Comparison of ENCODE assay signal across 8 cellular contexts in the genomic region with DNA sequence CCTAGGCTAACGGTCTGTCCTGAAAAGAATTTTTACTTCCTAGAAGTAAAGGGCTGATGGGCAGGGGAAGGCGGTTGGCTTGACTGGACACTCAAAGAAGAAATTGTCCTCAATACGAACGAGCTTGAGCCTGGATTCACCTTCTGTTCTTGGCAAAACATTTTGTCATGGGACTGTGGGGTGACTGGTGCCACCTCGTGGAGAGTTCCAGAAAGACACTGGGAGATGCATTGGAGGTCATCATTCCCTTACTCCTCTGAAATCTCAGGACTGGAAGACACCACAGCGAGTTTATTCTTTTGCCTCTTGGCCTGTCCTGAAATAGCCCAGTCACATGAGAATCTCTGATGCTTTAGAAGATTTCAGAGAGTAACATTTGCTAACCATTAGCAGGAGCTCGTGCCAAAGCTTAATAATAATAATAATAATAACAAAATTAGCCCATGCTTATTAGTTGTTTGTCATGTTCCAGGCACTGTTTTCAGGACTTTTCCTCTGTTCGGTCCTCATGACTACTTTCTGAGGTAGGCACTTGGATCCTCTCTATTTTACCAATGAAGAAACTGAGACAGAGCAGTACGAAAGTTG.
DNase-seq lines count a peak whose midpoint lies in the region; ATAC-seq and TF ChIP-seq lines count a peak whose summit lies in the region.

No MANE protein-coding gene starts in this region.

- POLR2A ChIA-PET in HEK293 (lab: Yijun Ruan, JAX) = no interaction called here

- no peak for ATAC-seq in activated CD4-positive, CD25-positive, alpha-beta regulatory T cell treated with anti-CD3 and anti-CD28 coated beads, Interleukin-2, amount 50 U/mL, for 24 hours

- H3K9me3 ChIP-seq in HEK293 (ENCODE audit: control insufficient read depth, insufficient read depth, low read depth, low read length) = no peaks in the 10 kb centered on the region

- H3K36me3 ChIP-seq in HEK293 (ENCODE audit: control insufficient read depth in 2 of 2, insufficient read depth in 1 of 2, low read length in 2 of 2) = peaks cover 0 to 3% of the 10 kb centered on the region in 2 experiments; a peak in 1 of 3 replicates

- no peak overlapping the region for H3K27ac ChIP-seq in HEK293 (ENCODE audit: extremely low read depth, low read depth, low read length)
- H3K27ac ChIP-seq in caudate nucleus (ENCODE audit: low read depth, low read length) = no peak overlapping the region

- CTCF ChIA-PET in HEK293 (lab: Yijun Ruan, JAX) = interaction anchor here (0.6 to 4.4 kb wide), 28 partner anchors 8 to 1791 kb away, joined by 3 to 49 read pairs (median 4); a partner anchor contains a TSS

- peak; percentile 40 for DNase-seq in activated CD4-positive, CD25-positive, alpha-beta regulatory T cell treated with anti-CD3 and anti-CD28 coated beads, Interleukin-2, amount 50 U/mL, for 72 hours
- DNase-seq in MV-4-11 (lab: John Stamatoyannopoulos, UW) (peak; percentile 36), SW480 (ENCODE audit: low spot score) (peak; percentile 67), caudate nucleus (lab: John Stamatoyannopoulos, UW) (peak in 39 of 61 donors; percentile 2 to 81 (median 17)), kidney tubule cell (ENCODE audit: low spot score) (peak; percentile 70)
- DNase-seq in stimulated activated CD4-positive, alpha-beta T cell treated with anti-CD3 and anti-CD28 coated beads, Interleukin-4, amount 100 ng/mL, for 24 hours = peak; percentile 37

- TF ChIP-seq CTCF in HEK293 (tag by site-specific recombination; IDR thresholded peaks at IDR 0.05) = peak; percentile 61; the same call in 1 of the 2 replicates

- no peak overlapping the region for H3K4me3 ChIP-seq in HEK293 (ENCODE audit: low read depth, low read length)

- H3K4me1 ChIP-seq in HEK293 (ENCODE audit: control insufficient read depth, insufficient read depth, low read length) = no peaks in the 10 kb centered on the region

TF ChIP-seq in HEK293, 187 proteins besides CTCF, POLR2A, EP300 and RAD21:
- TF ChIP-seq, protein P1, sequence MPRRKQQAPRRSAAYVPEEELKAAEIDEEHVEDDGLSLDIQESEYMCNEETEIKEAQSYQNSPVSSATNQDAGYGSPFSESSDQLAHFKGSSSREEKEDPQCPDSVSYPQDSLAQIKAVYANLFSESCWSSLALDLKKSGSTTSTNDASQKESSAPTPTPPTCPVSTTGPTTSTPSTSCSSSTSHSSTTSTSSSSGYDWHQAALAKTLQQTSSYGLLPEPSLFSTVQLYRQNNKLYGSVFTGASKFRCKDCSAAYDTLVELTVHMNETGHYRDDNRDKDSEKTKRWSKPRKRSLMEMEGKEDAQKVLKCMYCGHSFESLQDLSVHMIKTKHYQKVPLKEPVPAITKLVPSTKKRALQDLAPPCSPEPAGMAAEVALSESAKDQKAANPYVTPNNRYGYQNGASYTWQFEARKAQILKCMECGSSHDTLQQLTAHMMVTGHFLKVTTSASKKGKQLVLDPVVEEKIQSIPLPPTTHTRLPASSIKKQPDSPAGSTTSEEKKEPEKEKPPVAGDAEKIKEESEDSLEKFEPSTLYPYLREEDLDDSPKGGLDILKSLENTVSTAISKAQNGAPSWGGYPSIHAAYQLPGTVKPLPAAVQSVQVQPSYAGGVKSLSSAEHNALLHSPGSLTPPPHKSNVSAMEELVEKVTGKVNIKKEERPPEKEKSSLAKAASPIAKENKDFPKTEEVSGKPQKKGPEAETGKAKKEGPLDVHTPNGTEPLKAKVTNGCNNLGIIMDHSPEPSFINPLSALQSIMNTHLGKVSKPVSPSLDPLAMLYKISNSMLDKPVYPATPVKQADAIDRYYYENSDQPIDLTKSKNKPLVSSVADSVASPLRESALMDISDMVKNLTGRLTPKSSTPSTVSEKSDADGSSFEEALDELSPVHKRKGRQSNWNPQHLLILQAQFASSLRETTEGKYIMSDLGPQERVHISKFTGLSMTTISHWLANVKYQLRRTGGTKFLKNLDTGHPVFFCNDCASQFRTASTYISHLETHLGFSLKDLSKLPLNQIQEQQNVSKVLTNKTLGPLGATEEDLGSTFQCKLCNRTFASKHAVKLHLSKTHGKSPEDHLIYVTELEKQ (tag by site-specific recombination; IDR thresholded peaks at IDR 0.05; ENCODE audit: borderline replicate concordance) = no peak
- TF ChIP-seq ZNF654 (tag by site-specific recombination; IDR thresholded peaks at IDR 0.05; ENCODE audit: low read depth) (peak; percentile 61), ZNF660 (tag by site-specific recombination; IDR thresholded peaks at IDR 0.05) (0 out of 2 replicates have a peak, but pooled peaks have one; percentile 24)

Comparison
In these comparisons a context has a peak if more than half of its experiments do, and no peak if none do; other contexts are left out.
1. DNase-seq: peak in every context shown above with its lines; median percentile 70 in kidney tubule cell; 67 in SW480; 40 in activated CD4-positive, CD25-positive, alpha-beta regulatory T cell treated with anti-CD3 and anti-CD28 coated beads, Interleukin-2, amount 50 U/mL, for 72 hours; 37 in stimulated activated CD4-positive, alpha-beta T cell treated with anti-CD3 and anti-CD28 coated beads, Interleukin-4, amount 100 ng/mL, for 24 hours; 36 in MV-4-11; 17 in caudate nucleus.